Comparison of ENCODE assay signal across 1 cellular context in the genomic region with DNA sequence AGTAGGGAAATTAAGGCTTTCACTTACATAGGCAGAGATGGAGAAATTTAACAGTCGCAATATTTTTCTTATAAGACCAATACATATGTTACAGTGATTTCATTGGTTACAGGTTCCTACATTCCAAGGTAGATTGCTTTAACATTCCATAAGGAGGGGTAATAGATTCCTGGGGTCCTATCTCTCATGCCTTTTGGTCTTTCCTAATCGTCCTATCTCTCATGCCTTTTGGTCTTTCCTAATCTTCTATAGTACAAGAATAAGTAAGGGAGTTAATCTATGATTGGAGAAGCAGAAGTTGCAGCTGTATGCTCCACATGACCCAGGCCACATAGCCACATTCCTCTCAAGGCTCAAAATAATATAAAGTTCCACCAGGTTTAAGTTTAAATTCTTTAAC.
TF ChIP-seq lines count a peak whose summit lies in the region.

No MANE protein-coding gene starts in this region.

TF ChIP-seq in HepG2, 621 proteins besides CTCF, POLR2A, EP300 and RAD21 (continued from another document):
- TF ChIP-seq, protein P1, sequence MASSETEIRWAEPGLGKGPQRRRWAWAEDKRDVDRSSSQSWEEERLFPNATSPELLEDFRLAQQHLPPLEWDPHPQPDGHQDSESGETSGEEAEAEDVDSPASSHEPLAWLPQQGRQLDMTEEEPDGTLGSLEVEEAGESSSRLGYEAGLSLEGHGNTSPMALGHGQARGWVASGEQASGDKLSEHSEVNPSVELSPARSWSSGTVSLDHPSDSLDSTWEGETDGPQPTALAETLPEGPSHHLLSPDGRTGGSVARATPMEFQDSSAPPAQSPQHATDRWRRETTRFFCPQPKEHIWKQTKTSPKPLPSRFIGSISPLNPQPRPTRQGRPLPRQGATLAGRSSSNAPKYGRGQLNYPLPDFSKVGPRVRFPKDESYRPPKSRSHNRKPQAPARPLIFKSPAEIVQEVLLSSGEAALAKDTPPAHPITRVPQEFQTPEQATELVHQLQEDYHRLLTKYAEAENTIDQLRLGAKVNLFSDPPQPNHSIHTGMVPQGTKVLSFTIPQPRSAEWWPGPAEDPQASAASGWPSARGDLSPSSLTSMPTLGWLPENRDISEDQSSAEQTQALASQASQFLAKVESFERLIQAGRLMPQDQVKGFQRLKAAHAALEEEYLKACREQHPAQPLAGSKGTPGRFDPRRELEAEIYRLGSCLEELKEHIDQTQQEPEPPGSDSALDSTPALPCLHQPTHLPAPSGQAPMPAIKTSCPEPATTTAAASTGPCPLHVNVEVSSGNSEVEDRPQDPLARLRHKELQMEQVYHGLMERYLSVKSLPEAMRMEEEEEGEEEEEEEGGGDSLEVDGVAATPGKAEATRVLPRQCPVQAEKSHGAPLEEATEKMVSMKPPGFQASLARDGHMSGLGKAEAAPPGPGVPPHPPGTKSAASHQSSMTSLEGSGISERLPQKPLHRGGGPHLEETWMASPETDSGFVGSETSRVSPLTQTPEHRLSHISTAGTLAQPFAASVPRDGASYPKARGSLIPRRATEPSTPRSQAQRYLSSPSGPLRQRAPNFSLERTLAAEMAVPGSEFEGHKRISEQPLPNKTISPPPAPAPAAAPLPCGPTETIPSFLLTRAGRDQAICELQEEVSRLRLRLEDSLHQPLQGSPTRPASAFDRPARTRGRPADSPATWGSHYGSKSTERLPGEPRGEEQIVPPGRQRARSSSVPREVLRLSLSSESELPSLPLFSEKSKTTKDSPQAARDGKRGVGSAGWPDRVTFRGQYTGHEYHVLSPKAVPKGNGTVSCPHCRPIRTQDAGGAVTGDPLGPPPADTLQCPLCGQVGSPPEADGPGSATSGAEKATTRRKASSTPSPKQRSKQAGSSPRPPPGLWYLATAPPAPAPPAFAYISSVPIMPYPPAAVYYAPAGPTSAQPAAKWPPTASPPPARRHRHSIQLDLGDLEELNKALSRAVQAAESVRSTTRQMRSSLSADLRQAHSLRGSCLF (CRISPR knock-in tag; IDR thresholded peaks at IDR 0.05; ENCODE audit: borderline replicate concordance): no peak
- TF ChIP-seq DPF2 (CRISPR knock-in tag; IDR thresholded peaks at IDR 0.05; ENCODE audit: borderline replicate concordance, low read depth): no peak
